10 cellular contexts compared by ENCODE assay signal in the genomic region with DNA sequence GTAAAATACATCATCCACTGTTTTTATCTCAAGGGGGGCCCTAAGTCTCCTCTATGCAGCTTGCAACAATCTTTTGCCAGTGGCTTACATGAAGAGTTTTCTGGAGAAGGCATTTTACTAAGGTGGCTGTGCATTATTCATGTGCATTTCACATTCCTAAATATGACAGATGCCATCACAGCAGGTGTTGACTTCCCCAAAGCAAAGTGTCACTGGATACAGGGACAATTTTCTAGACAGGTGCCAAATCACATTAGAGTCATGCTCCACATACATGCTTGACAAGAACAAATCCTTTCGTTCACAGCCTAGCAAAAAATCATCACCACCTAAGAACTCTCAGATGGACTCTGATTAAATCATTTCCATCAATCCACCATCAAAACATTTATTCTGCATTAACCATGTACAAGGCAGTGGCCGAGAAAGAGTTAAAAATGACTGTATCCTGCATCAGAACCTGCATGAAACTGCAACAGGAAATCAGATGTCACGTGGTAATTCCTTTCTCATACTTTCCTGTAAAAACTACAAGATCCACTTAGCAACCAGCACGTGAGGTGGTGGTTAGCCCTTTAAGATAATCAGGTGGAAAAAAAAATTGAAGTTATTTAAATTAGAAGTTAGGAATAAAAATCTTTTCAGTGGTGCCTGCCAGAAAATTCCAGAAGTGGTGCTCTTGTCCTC.
DNase-seq lines count a peak whose midpoint lies in the region; ATAC-seq and TF ChIP-seq lines count a peak whose summit lies in the region.
"Had no signal": no experiment of that assay in that cellular context is flagged by ENCODE, and none has a peak within 500 bp of the region (broad histone marks: within the 10 kb centered on the region; RNA-seq: fewer than 3 reads in every experiment).

No MANE protein-coding gene starts in this region.

- DNase-seq in left ventricle myocardium superior = no peak
- no peak for DNase-seq in left cardiac atrium
- peak; percentile 9 for DNase-seq in NCI-H226
- DNase-seq in cerebellum (ENCODE audit: low spot score) = peak; percentile 71
- DNase-seq in thyroid gland = no peak
- DNase-seq in effector memory CD8-positive, alpha-beta T cell = no peak
- no peak for DNase-seq in GM13977 (ENCODE audit: low spot score)
- DNase-seq in HuH-7 (ENCODE audit: low spot score) = no peak
- DNase-seq: NK-92 treated with Interleukin-12 subunit alpha and Interleukin-12 subunit beta, amount 100 ng/mL, for 24 hours had no signal

- H3K27me3 ChIP-seq in thyroid gland = no peaks in the 10 kb centered on the region

- TF ChIP-seq CTCF in thyroid gland (IDR thresholded peaks at IDR 0.05) (no peak), GM13977 (IDR thresholded peaks at IDR 0.05; ENCODE audit: extremely low read depth, insufficient read depth, missing control alignments) (no peak)

- H3K27ac ChIP-seq in thyroid gland = peak overlapping the region in 2 of 3 donors; percentile 22 to 31
- H3K27ac ChIP-seq: epithelial cell of prostate had no signal

- H3K4me3 Mint-ChIP-seq in effector memory CD8-positive, alpha-beta T cell = peak overlapping the region in 1 of 2 donors; percentile 35

- ATAC-seq in left ventricle myocardium superior = peak; percentile 5
- no peak for ATAC-seq in left cardiac atrium
- no peak for ATAC-seq in effector memory CD8-positive, alpha-beta T cell (replicated peaks)

- no peaks in the 10 kb centered on the region for H3K9me3 ChIP-seq in thyroid gland

- TF ChIP-seq POLR2A in thyroid gland (IDR thresholded peaks at IDR 0.05) = no peak

- H3K4me1 Mint-ChIP-seq in effector memory CD8-positive, alpha-beta T cell (ENCODE audit: low read depth in 2 of 2) = peaks cover 24 to 37% of the 10 kb centered on the region in 2 donors

- 38 to 40% methylated on average over 4 of the region's 4 CpGs for WGBS in thyroid gland, 2 donors

- H3K4me1 ChIP-seq in thyroid gland = peaks cover 37 to 39% of the 10 kb centered on the region in 2 donors

- H3K36me3 Mint-ChIP-seq in effector memory CD8-positive, alpha-beta T cell (ENCODE audit: insufficient read depth) = peaks cover 12% of the 10 kb centered on the region

- peaks cover 5 to 8% of the 10 kb centered on the region in 2 donors for H3K36me3 ChIP-seq in thyroid gland

- H3K4me3 ChIP-seq in thyroid gland (replicated peaks in 1 of 3) = no peak overlapping the region

- no peaks in the 10 kb centered on the region for H3K9me3 Mint-ChIP-seq in effector memory CD8-positive, alpha-beta T cell

- intact Hi-C loops in left ventricle myocardium superior (cut with micrococcal nuclease) (no loop called here), left cardiac atrium (cut with DNase I) (no loop called here), thyroid gland (cut with DNase I) (no loop called here)

- H3K27me3 Mint-ChIP-seq in effector memory CD8-positive, alpha-beta T cell = no peaks in the 10 kb centered on the region

- in situ Hi-C loops in GM13977 (cut with MboI; ENCODE audit: low pct_unique_long_range_greater_than_20kb, low sequenced_read_pairs, unreplicated experiment) = no loop called here

- H3K27ac Mint-ChIP-seq in effector memory CD8-positive, alpha-beta T cell = peak overlapping the region in 1 of 2 donors; percentile 44

Comparison
In these comparisons a context has a peak if more than half of its experiments do, and no peak if none do; other contexts are left out.
1. DNase-seq: peak in NCI-H226 (single experiment) and cerebellum (single experiment); none in left ventricle myocardium superior (single experiment), left cardiac atrium (single experiment), thyroid gland (0 of 2), effector memory CD8-positive, alpha-beta T cell (0 of 3), GM13977 (single experiment) and HuH-7 (single experiment).